ENCODE assay signal across 16 cellular contexts in genomic region chr9:116165912-116166311, GRCh38. TPM values are rescaled to one million over a fixed set of nuclear protein-coding genes. Genes with fewer than 3 reads are reported as not detected.
DNase-seq lines count a peak whose midpoint lies in the region; ATAC-seq and TF ChIP-seq lines count a peak whose summit lies in the region.
"Had no signal": no experiment of that assay in that cellular context is flagged by ENCODE, and none has a peak within 500 bp of the region (broad histone marks: within the 10 kb centered on the region; RNA-seq: fewer than 3 reads in every experiment).

No MANE protein-coding gene starts in this region.

- no peaks in the 10 kb centered on the region for H3K4me1 ChIP-seq in stomach
- H3K4me1 ChIP-seq: BE2C, Peyer's patch had no signal

- TF ChIP-seq CTCF in AG10803 (conservative IDR thresholded peaks at IDR 0.05; ENCODE audit: low read length) = no peak
- no peak for TF ChIP-seq CTCF in osteocyte (IDR thresholded peaks at IDR 0.05)
- TF ChIP-seq CTCF in stomach (IDR thresholded peaks at IDR 0.05) = no peak

- H3K27ac Mint-ChIP-seq in osteocyte (ENCODE audit: unreplicated experiment) = peak overlapping the region; percentile 6
- H3K27ac Mint-ChIP-seq: CD8-positive, alpha-beta memory T cell had no signal

- H3K36me3 ChIP-seq in SK-N-MC (ENCODE audit: insufficient read depth, low read length) (peaks cover 81% of the 10 kb centered on the region), stomach (no peaks in the 10 kb centered on the region)
- H3K36me3 ChIP-seq: BE2C, Peyer's patch had no signal

- no peak overlapping the region for H3K4me3 Mint-ChIP-seq in osteocyte (ENCODE audit: unreplicated experiment)
- H3K4me3 Mint-ChIP-seq: CD8-positive, alpha-beta memory T cell had no signal

- no peak overlapping the region for H3K9ac ChIP-seq in SK-N-MC (ENCODE audit: insufficient read length)

- ATAC-seq in left ventricle myocardium superior = no peak
- ATAC-seq in GM19395 (IDR thresholded peaks at IDR 0.05; ENCODE audit: unreplicated experiment) = no peak

- no peaks in the 10 kb centered on the region for H3K27me3 Mint-ChIP-seq in osteocyte (ENCODE audit: unreplicated experiment)

- intact Hi-C loops in left ventricle myocardium superior (cut with micrococcal nuclease) (loop anchor here (10.0 kb wide), 1 partner anchor 489 kb away; no protein-coding TSS in a partner anchor), stomach (cut with DNase I; ENCODE audit: low total_unique reads) (no loop called here)

- peak overlapping the region; percentile 70 for H3K27ac ChIP-seq in SK-N-MC
- no peak overlapping the region for H3K27ac ChIP-seq in stomach
- H3K27ac ChIP-seq: Peyer's patch had no signal

- H3K36me3 Mint-ChIP-seq in osteocyte (ENCODE audit: unreplicated experiment) = peaks cover 35% of the 10 kb centered on the region
- H3K36me3 Mint-ChIP-seq: CD8-positive, alpha-beta memory T cell had no signal

- H3K27me3 ChIP-seq in stomach = no peaks in the 10 kb centered on the region
- H3K27me3 ChIP-seq: Peyer's patch had no signal

- 0 out of 2 replicates have a peak, but pooled peaks cover 6% of the 10 kb centered on the region for H3K9me3 ChIP-seq in SK-N-MC (ENCODE audit: low read depth, low read length)
- no peaks in the 10 kb centered on the region for H3K9me3 ChIP-seq in stomach
- H3K9me3 ChIP-seq: BE2C, Peyer's patch had no signal

- WGBS in stomach, 5 donors = 72 to 91% (median 77%) methylated on average over 2 of the region's 2 CpGs

- peak; percentile 59 for DNase-seq in AG10803 (ENCODE audit: low read depth)
- no peak for DNase-seq in SK-N-MC (ENCODE audit: low read depth, low spot score)
- DNase-seq in fibroblast of gingiva (ENCODE audit: low read depth) = peak; percentile 32
- DNase-seq in osteocyte (ENCODE audit: extremely low spot score, unreplicated experiment) = no peak
- no peak for DNase-seq in left ventricle myocardium superior
- DNase-seq in stomach = no peak
- DNase-seq in activated CD8-positive, alpha-beta memory T cell treated with anti-CD3 and anti-CD28 coated beads, Interleukin-2, amount 50 U/mL, for 48 hours = no peak
- DNase-seq: BE2C; CD8-positive, alpha-beta memory T cell; Kasumi-1; NCI-H1417; NCI-H2029; NCI-H2171 treated with DMSO at 0.1 percent for 48 hours; Peyer's patch; Right ventricle myocardium superior had no signal

- H3K4me3 ChIP-seq in AG10803 (ENCODE audit: low read length) = no peak overlapping the region
- no peak overlapping the region for H3K4me3 ChIP-seq in SK-N-MC
- no peak overlapping the region for H3K4me3 ChIP-seq in stomach
- H3K4me3 ChIP-seq: Peyer's patch had no signal

- peaks cover 5% of the 10 kb centered on the region for H3K9me3 Mint-ChIP-seq in osteocyte (ENCODE audit: unreplicated experiment)

- no peak for TF ChIP-seq EP300 in stomach (IDR thresholded peaks at IDR 0.05)

- TF ChIP-seq POLR2A in stomach (IDR thresholded peaks at IDR 0.05) = no peak

- H3K4me1 Mint-ChIP-seq in osteocyte (ENCODE audit: unreplicated experiment) = peaks cover 68% of the 10 kb centered on the region
- H3K4me1 Mint-ChIP-seq: CD8-positive, alpha-beta memory T cell had no signal

RNA-seq across cellular contexts. Expression of gene PAPPA, which starts 12.3 kb away (rescaled TPM):
- total RNA-seq in osteocyte (214 and 229 TPM in 2 replicates), left ventricle myocardium superior (1.1 TPM), stomach (10 to 100 TPM in 1 of 5 donors, 1 to 10 TPM in 2, under 1 TPM in 2; 0.45 to 11.7 (median 7.0) TPM)
- 1 to 10 TPM in 2 of 3 donors, under 1 TPM in 1; 0.73 to 2.6 (median 1.2) TPM for polyA plus RNA-seq in stomach
- total RNA-seq: CD8-positive, alpha-beta memory T cell had no signal
- polyA plus RNA-seq: CD8-positive, alpha-beta memory T cell had no signal

Comparison
In these comparisons a context has a peak if more than half of its experiments do, and no peak if none do; other contexts are left out.
1. DNase-seq: peak in AG10803 (single experiment) and fibroblast of gingiva (single experiment); none in SK-N-MC (single experiment), osteocyte (single experiment), left ventricle myocardium superior (single experiment), stomach (single experiment) and activated CD8-positive, alpha-beta memory T cell treated with anti-CD3 and anti-CD28 coated beads, Interleukin-2, amount 50 U/mL, for 48 hours (single experiment).
2. RNA of gene PAPPA, which starts 12.3 kb away (total RNA-seq): 214 to 229 TPM in osteocyte; 0.45 to 11.7 TPM in stomach and 1.1 TPM in left ventricle myocardium superior (single experiment); every median in the first group is over 10 times any median in the second.